8 cellular contexts compared by ENCODE assay signal in genomic region chr9:78031826-78032598, GRCh38. TPM values are rescaled to one million over a fixed set of nuclear protein-coding genes. Genes with fewer than 3 reads are reported as not detected.
DNase-seq lines count a peak whose midpoint lies in the region; ATAC-seq and TF ChIP-seq lines count a peak whose summit lies in the region.

No MANE protein-coding gene starts in this region.

- H3K9me3 ChIP-seq in RWPE2 (ENCODE audit: severe bottlenecking): no peaks in the 10 kb centered on the region

- H3K27ac ChIP-seq in RWPE2 (ENCODE audit: poor library complexity, severe bottlenecking): peak overlapping the region; percentile 84

- H3K36me3 Mint-ChIP-seq in naive B cell: no peaks in the 10 kb centered on the region

- peak overlapping the region; percentile 63 for H3K4me3 ChIP-seq in LNCaP clone FGC (ENCODE audit: low read depth, low read length)
- H3K4me3 ChIP-seq in RWPE2 (ENCODE audit: severe bottlenecking): peak overlapping the region; percentile 89

- H3K4me3 Mint-ChIP-seq in naive B cell: peak overlapping the region; percentile 83 to 94 (median 88)

- H3K27ac Mint-ChIP-seq in naive B cell: peak overlapping the region in 3 of 6 donors; percentile 39 to 92 (median 74)

- H3K9me3 Mint-ChIP-seq in naive B cell: peaks cover 0 to 10% (median 0%) of the 10 kb centered on the region in 7 donors

- ATAC-seq in RWPE2 (ENCODE audit: low read depth) (peak; percentile 71), naive B cell (ENCODE audit: low read depth in 2 of 2) (peak; percentile 18 to 35), HG02571 (IDR thresholded peaks at IDR 0.05; ENCODE audit: unreplicated experiment) (no peak)

- peaks cover 54 to 72% (median 65%) of the 10 kb centered on the region in 3 donors for H3K27me3 Mint-ChIP-seq in naive B cell

- peaks cover 20 to 23% (median 22%) of the 10 kb centered on the region in 3 donors for H3K4me1 Mint-ChIP-seq in naive B cell

- no peaks in the 10 kb centered on the region for H3K36me3 ChIP-seq in RWPE2 (ENCODE audit: low read depth)

- no peaks in the 10 kb centered on the region for H3K27me3 ChIP-seq in RWPE2 (ENCODE audit: insufficient read depth, poor library complexity, severe bottlenecking)

- DNase-seq in DMS 273 (lab: John Stamatoyannopoulos, UW; ENCODE audit: unreplicated experiment) (peak; percentile 95), LNCaP clone FGC (ENCODE audit: low read depth) (no peak), RWPE2 (ENCODE audit: low spot score) (peak; percentile 92), fibroblast of peridontal ligament (ENCODE audit: extremely low read depth) (peak; percentile 91), naive B cell (peak; percentile 17)
- DNase-seq in activated effector memory CD4-positive, alpha-beta T cell treated with anti-CD3 and anti-CD28 coated beads, Interleukin-2, amount 50 U/mL, for 16 hours: peak; percentile 90
- peak; percentile 73 to 74 for DNase-seq in stimulated activated CD8-positive, alpha-beta memory T cell treated with anti-CD3 and anti-CD28 coated beads, Interleukin-7, amount 100 ng/mL, for 4 hours (ENCODE audit: low read depth in 2 of 2)

- H3K4me1 ChIP-seq in RWPE2 (ENCODE audit: insufficient read depth, poor library complexity, severe bottlenecking): peaks cover 32% of the 10 kb centered on the region

- no peak for TF ChIP-seq CTCF in LNCaP clone FGC (IDR thresholded peaks at IDR 0.05; ENCODE audit: control insufficient read depth, extremely low read depth, insufficient read depth)
- TF ChIP-seq CTCF in RWPE2 (IDR thresholded peaks at IDR 0.05; ENCODE audit: poor library complexity, severe bottlenecking): no peak

RNA-seq across cellular contexts. Expression of gene GNAQ, which starts 0.4 kb away (rescaled TPM):
- polyA plus RNA-seq in naive B cell (ENCODE audit: low read depth in 6 of 6): under 1 TPM in 5 of 6 donors, not detected in 1; 0.04 to 0.44 (median 0.23) TPM
